18 cellular contexts compared by ENCODE assay signal in genomic region chr9:82260691-82261090, GRCh38.
DNase-seq lines count a peak whose midpoint lies in the region; ATAC-seq and TF ChIP-seq lines count a peak whose summit lies in the region.
"Had no signal": no experiment of that assay in that cellular context is flagged by ENCODE, and none has a peak within 500 bp of the region (broad histone marks: within the 10 kb centered on the region; RNA-seq: fewer than 3 reads in every experiment).

No MANE protein-coding gene starts in this region.

- H3K4me2 ChIP-seq in GM23338 (no peak overlapping the region), OCI-LY7 (ENCODE audit: low read length) (no peak overlapping the region), neural progenitor cell (no peak overlapping the region)
- H3K4me2 ChIP-seq: BLaER1 had no signal

- H3K27me3 Mint-ChIP-seq in GM23338 (ENCODE audit: insufficient read depth, low read depth, poor library complexity) = no peaks in the 10 kb centered on the region
- peaks cover 5% of the 10 kb centered on the region for H3K27me3 Mint-ChIP-seq in neural progenitor cell (ENCODE audit: insufficient read depth, low read depth)
- H3K27me3 Mint-ChIP-seq in activated T-cell treated with anti-CD3 and anti-CD28 coated beads, Interleukin-2, amount 50 U/mL, for 24 hours = no peaks in the 10 kb centered on the region
- H3K27me3 Mint-ChIP-seq: B cell; CD4-positive, CD25-positive, alpha-beta regulatory T cell had no signal

- POLR2A ChIA-PET in OCI-LY7 (lab: Charles Lee) = interaction anchor here (0.7 kb wide), 1 partner anchor 166 kb away, joined by 3 read pairs; no protein-coding TSS in a partner anchor

- H3K27ac Mint-ChIP-seq in GM23338 (no peak overlapping the region), neural progenitor cell (no peak overlapping the region)
- no peak overlapping the region for H3K27ac Mint-ChIP-seq in activated T-cell treated with anti-CD3 and anti-CD28 coated beads, Interleukin-2, amount 50 U/mL, for 24 hours
- H3K27ac Mint-ChIP-seq: B cell; CD4-positive, CD25-positive, alpha-beta regulatory T cell; CD8-positive, alpha-beta T cell had no signal

- H2AFZ ChIP-seq in GM23338 (peak overlapping the region; percentile 39; the same call in 1 of the 2 replicates), OCI-LY7 (ENCODE audit: low read length) (peak overlapping the region; percentile 27; the same call in 1 of the 2 replicates), neural progenitor cell (replicated peaks) (peak overlapping the region; percentile 32)

- H3K4me1 Mint-ChIP-seq in GM23338 (no peaks in the 10 kb centered on the region), neural progenitor cell (no peaks in the 10 kb centered on the region)
- no peaks in the 10 kb centered on the region for H3K4me1 Mint-ChIP-seq in activated T-cell treated with anti-CD3 and anti-CD28 coated beads, Interleukin-2, amount 50 U/mL, for 24 hours (ENCODE audit: low read depth)
- H3K4me1 Mint-ChIP-seq: B cell; CD4-positive, CD25-positive, alpha-beta regulatory T cell had no signal

- H3K4me1 ChIP-seq in GM23338 (ENCODE audit: insufficient read depth) (0 out of 2 replicates have a peak, but pooled peaks cover under 1% of the 10 kb centered on the region), OCI-LY7 (ENCODE audit: insufficient read depth, low read length, poor library complexity, severe bottlenecking) (no peaks in the 10 kb centered on the region), neural progenitor cell (no peaks in the 10 kb centered on the region)
- H3K4me1 ChIP-seq: BLaER1 had no signal

- 0 out of 3 replicates have a peak, but pooled peaks cover 4% of the 10 kb centered on the region for H3K36me3 Mint-ChIP-seq in GM23338 (ENCODE audit: low read depth)
- H3K36me3 Mint-ChIP-seq in neural progenitor cell = no peaks in the 10 kb centered on the region
- H3K36me3 Mint-ChIP-seq in activated T-cell treated with anti-CD3 and anti-CD28 coated beads, Interleukin-2, amount 50 U/mL, for 24 hours (ENCODE audit: low read depth) = no peaks in the 10 kb centered on the region
- H3K36me3 Mint-ChIP-seq: CD4-positive, CD25-positive, alpha-beta regulatory T cell; CD8-positive, alpha-beta T cell had no signal

- no peaks in the 10 kb centered on the region for H3K27me3 ChIP-seq in GM23338 (ENCODE audit: insufficient read depth)
- H3K27me3 ChIP-seq in neural progenitor cell = no peaks in the 10 kb centered on the region
- H3K27me3 ChIP-seq: BLaER1 had no signal

- TF ChIP-seq CTCF in GM23338 (conservative IDR thresholded peaks at IDR 0.05; ENCODE audit: low read depth in 2 of 2) (no peak), OCI-LY7 (conservative IDR thresholded peaks at IDR 0.05; ENCODE audit: low read length) (no peak), neural progenitor cell (IDR thresholded peaks at IDR 0.05) (no peak)

- peaks cover 5% of the 10 kb centered on the region; the same call in 1 of the 2 replicates for H3K9me2 ChIP-seq in GM23338 (ENCODE audit: insufficient read depth)
- no peaks in the 10 kb centered on the region for H3K9me2 ChIP-seq in OCI-LY7 (ENCODE audit: insufficient read depth, low read length)

- H3K4me3 ChIP-seq in GM23338 = no peak overlapping the region
- no peak overlapping the region for H3K4me3 ChIP-seq in OCI-LY7 (ENCODE audit: low read depth, low read length, poor library complexity, severe bottlenecking)
- no peak overlapping the region for H3K4me3 ChIP-seq in neural progenitor cell
- H3K4me3 ChIP-seq: BLaER1 had no signal

- H3K9me3 ChIP-seq in OCI-LY7 (ENCODE audit: low read length) (peaks cover 15% of the 10 kb centered on the region; the same call in 1 of the 2 replicates), neural progenitor cell (ENCODE audit: low read depth) (no peaks in the 10 kb centered on the region)
- H3K9me3 ChIP-seq: BLaER1 had no signal

- H3K4me3 Mint-ChIP-seq in GM23338 (no peak overlapping the region), neural progenitor cell (no peak overlapping the region)
- no peak overlapping the region for H3K4me3 Mint-ChIP-seq in activated T-cell treated with anti-CD3 and anti-CD28 coated beads, Interleukin-2, amount 50 U/mL, for 24 hours
- H3K4me3 Mint-ChIP-seq: B cell; CD4-positive, CD25-positive, alpha-beta regulatory T cell; CD8-positive, alpha-beta T cell; H9 had no signal

- DNase-seq in GM23338 (ENCODE audit: low spot score) (no peak), OCI-LY7 (ENCODE audit: low spot score) (no peak), left kidney (ENCODE audit: low read depth, low spot score) (peak; percentile 12), neural progenitor cell (ENCODE audit: low spot score) (no peak), OCI-M1 (lab: John Stamatoyannopoulos, UW) (no peak), head of caudate nucleus (no peak)
- DNase-seq in activated T-cell treated with anti-CD3 and anti-CD28 coated beads, Interleukin-2, amount 50 U/mL, for 24 hours = no peak
- DNase-seq: CD4-positive, CD25-positive, alpha-beta regulatory T cell; CD8-positive, alpha-beta T cell; DMS 273 treated with DMSO at 0.1 percent for 48 hours; DMS79; H9 had no signal

- no peak for ATAC-seq in GM23338
- ATAC-seq in HG03135 (IDR thresholded peaks at IDR 0.05; ENCODE audit: unreplicated experiment) = no peak
- ATAC-seq: CD8-positive, alpha-beta T cell; HCT116 had no signal

- no peak overlapping the region for H3K9ac ChIP-seq in neural progenitor cell
- H3K9ac ChIP-seq: BLaER1 had no signal

- CTCF ChIA-PET in OCI-LY7 (lab: Charles Lee; ENCODE audit: unreplicated experiment) = no interaction called here

- no peaks in the 10 kb centered on the region for H3K9me3 Mint-ChIP-seq in GM23338
- H3K9me3 Mint-ChIP-seq in neural progenitor cell = no peaks in the 10 kb centered on the region
- peaks cover 6% of the 10 kb centered on the region for H3K9me3 Mint-ChIP-seq in activated T-cell treated with anti-CD3 and anti-CD28 coated beads, Interleukin-2, amount 50 U/mL, for 24 hours
- H3K9me3 Mint-ChIP-seq: H9 had no signal

- no peaks in the 10 kb centered on the region for H3K36me3 ChIP-seq in GM23338 (ENCODE audit: insufficient read depth)
- no peaks in the 10 kb centered on the region; the same call in 1 of the 2 replicates for H3K36me3 ChIP-seq in OCI-LY7 (ENCODE audit: insufficient read depth, low read length)
- no peaks in the 10 kb centered on the region for H3K36me3 ChIP-seq in neural progenitor cell
- H3K36me3 ChIP-seq: BLaER1 had no signal

- no peaks in the 10 kb centered on the region for H3F3A ChIP-seq in GM23338 (replicated peaks; ENCODE audit: low read depth)
- no peaks in the 10 kb centered on the region for H3F3A ChIP-seq in neural progenitor cell (ENCODE audit: low read depth)

- intact Hi-C loops in OCI-LY7 (cut with micrococcal nuclease; ENCODE audit: unreplicated experiment) = no loop called here
- intact Hi-C loops in head of caudate nucleus (cut with DNase I) = no loop called here

- no peaks in the 10 kb centered on the region for H4K20me1 ChIP-seq in GM23338 (replicated peaks; ENCODE audit: insufficient read depth)
- no peaks in the 10 kb centered on the region for H4K20me1 ChIP-seq in OCI-LY7 (ENCODE audit: insufficient read depth, low read length)
- no peaks in the 10 kb centered on the region for H4K20me1 ChIP-seq in neural progenitor cell (ENCODE audit: low read depth)
- H4K20me1 ChIP-seq: BLaER1 had no signal

- H3K27ac ChIP-seq in GM23338 (ENCODE audit: low read depth) (no peak overlapping the region), OCI-LY7 (ENCODE audit: low read depth, low read length, poor library complexity, severe bottlenecking) (no peak overlapping the region), neural progenitor cell (no peak overlapping the region)
- H3K27ac ChIP-seq: 22Rv1, BLaER1, C4-2B had no signal

- H3K79me2 ChIP-seq in GM23338 (replicated peaks; ENCODE audit: insufficient read depth) (no peaks in the 10 kb centered on the region), OCI-LY7 (ENCODE audit: insufficient read depth, low read depth, low read length) (no peaks in the 10 kb centered on the region), neural progenitor cell (ENCODE audit: low read depth) (no peaks in the 10 kb centered on the region)

- BruUV-seq in OCI-LY7 (replicated peaks; lab: Mats Ljungman, UMichigan) = no TSS peak

TF ChIP-seq in GM23338, 12 proteins besides CTCF, POLR2A, EP300 and RAD21 (continues in another document):
- no peak for TF ChIP-seq EZH2 (IDR thresholded peaks at IDR 0.05; ENCODE audit: low read depth, unreplicated experiment)
- no peak for TF ChIP-seq STAT1 (IDR thresholded peaks at IDR 0.05; ENCODE audit: unreplicated experiment)
